In the genomic region with DNA sequence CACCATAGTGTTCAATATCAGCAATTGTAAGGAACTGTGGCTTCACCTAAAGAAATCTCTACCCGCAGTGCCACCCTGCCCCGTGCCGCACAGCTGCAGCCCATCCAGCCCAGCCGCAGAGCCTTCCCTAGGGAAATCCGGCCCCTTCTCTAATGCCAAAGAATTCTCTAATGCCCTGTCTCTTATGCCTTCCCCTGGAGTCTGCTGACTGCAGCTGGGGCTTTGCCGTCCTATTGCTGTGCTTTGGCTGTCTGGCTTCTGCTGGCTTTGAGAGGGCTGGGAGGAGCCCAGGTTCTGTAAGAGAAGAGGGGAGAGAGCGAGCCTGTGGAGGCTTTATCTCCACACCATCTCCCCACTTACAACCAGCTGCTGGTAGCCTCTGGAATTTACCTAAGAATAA, we compare ENCODE assay signal across 26 cellular contexts.
DNase-seq lines count a peak whose midpoint lies in the region; ATAC-seq and TF ChIP-seq lines count a peak whose summit lies in the region.
"Had no signal": no experiment of that assay in that cellular context is flagged by ENCODE, and none has a peak within 500 bp of the region (broad histone marks: within the 10 kb centered on the region; RNA-seq: fewer than 3 reads in every experiment).

No MANE protein-coding gene starts in this region.

- H3K79me1 ChIP-seq in trophoblast cell (ENCODE audit: low read length): no peaks in the 10 kb centered on the region

- H3K27ac ChIP-seq in esophagus muscularis mucosa (replicated peaks in 1 of 4): no peak overlapping the region
- no peak overlapping the region for H3K27ac ChIP-seq in trophoblast cell (ENCODE audit: low read depth, low read length)
- H3K27ac ChIP-seq in naive thymus-derived CD4-positive, alpha-beta T cell (ENCODE audit: low read depth, low read length): no peak overlapping the region
- H3K27ac ChIP-seq: 22Rv1, dorsolateral prefrontal cortex, epithelial cell of prostate, prostate gland, skin epidermis, transverse colon had no signal

- WGBS in esophagus muscularis mucosa: 63% methylated on average over 7 of the region's 7 CpGs
- no CpG with 5 or more reads among the region's 7 CpGs for WGBS in trophoblast cell (ENCODE audit: extremely low coverage, insufficient coverage, insufficient read length)

- peaks cover 5 to 20% (median 13%) of the 10 kb centered on the region in 5 donors for H3K27me3 Mint-ChIP-seq in naive thymus-derived CD4-positive, alpha-beta T cell
- H3K27me3 Mint-ChIP-seq: stimulated activated naive CD8-positive, alpha-beta T cell treated with anti-CD3 and anti-CD28 coated beads, Interleukin-15, amount 100 ng/mL, for 72 hours had no signal

- H3K23ac ChIP-seq in trophoblast cell (ENCODE audit: low read length): no peak overlapping the region

- no peak overlapping the region for H3K18ac ChIP-seq in trophoblast cell (ENCODE audit: low read length)

- no peak overlapping the region for H2AK5ac ChIP-seq in trophoblast cell (ENCODE audit: low read length)

- CTCF ChIA-PET in naive thymus-derived CD4-positive, alpha-beta T cell (lab: Charles Lee): no interaction called here

- no peak overlapping the region for H2BK120ac ChIP-seq in trophoblast cell (ENCODE audit: insufficient read depth, low read length, poor library complexity)

- H4K91ac ChIP-seq in trophoblast cell (ENCODE audit: low read depth, low read length): no peak overlapping the region

- TF ChIP-seq POLR2A in esophagus muscularis mucosa (IDR thresholded peaks at IDR 0.05; ENCODE audit: low read depth): no peak
- TF ChIP-seq POLR2A in erythroblast (IDR thresholded peaks at IDR 0.05; ENCODE audit: low read length): no peak

- ATAC-seq in naive thymus-derived CD4-positive, alpha-beta T cell: no peak
- ATAC-seq: stimulated activated naive CD8-positive, alpha-beta T cell treated with anti-CD3 and anti-CD28 coated beads, Interleukin-15, amount 100 ng/mL, for 72 hours had no signal

- H2BK5ac ChIP-seq in trophoblast cell (ENCODE audit: low read depth, low read length, poor library complexity): no peak overlapping the region

- no peak overlapping the region for H2BK12ac ChIP-seq in trophoblast cell (ENCODE audit: low read length)

- H3K27me3 ChIP-seq in esophagus muscularis mucosa: peaks cover 0 to 12% (median 0%) of the 10 kb centered on the region in 4 donors
- peaks cover 2% of the 10 kb centered on the region for H3K27me3 ChIP-seq in trophoblast cell (ENCODE audit: insufficient read depth, low read length)
- no peaks in the 10 kb centered on the region for H3K27me3 ChIP-seq in naive thymus-derived CD4-positive, alpha-beta T cell (ENCODE audit: control insufficient read depth in 2 of 2, insufficient read depth in 2 of 2, low read length in 2 of 2)
- H3K27me3 ChIP-seq: transverse colon had no signal

- H3K4me3 Mint-ChIP-seq in naive thymus-derived CD4-positive, alpha-beta T cell: no peak overlapping the region
- H3K4me3 Mint-ChIP-seq: activated naive CD4-positive, alpha-beta T cell treated with anti-CD3 and anti-CD28 coated beads, Interleukin-2, amount 10 ng/mL, durations not matched to agents 7 days and 5 days; nephron progenitor cell; stimulated activated naive CD8-positive, alpha-beta T cell treated with anti-CD3 and anti-CD28 coated beads, Interleukin-15, amount 100 ng/mL, for 72 hours had no signal

- no peak overlapping the region for H4K8ac ChIP-seq in trophoblast cell (ENCODE audit: low read depth, low read length)

- H3K14ac ChIP-seq in trophoblast cell (ENCODE audit: low read length): no peak overlapping the region

- DNase-seq in DMS 273 (lab: John Stamatoyannopoulos, UW; ENCODE audit: unreplicated experiment) (peak; percentile 17), DMS 273 treated with DMSO at 0.1 percent for 48 hours (lab: John Stamatoyannopoulos, UW) (no peak), NCI-H2171 (lab: John Stamatoyannopoulos, UW) (peak; percentile 28), esophagus muscularis mucosa (ENCODE audit: extremely low spot score) (peak; percentile 45), trophoblast cell (peak; percentile 67 to 78), NOMO-1 treated with dmso at 0.1 percent for 144 hours (lab: John Stamatoyannopoulos, UW; ENCODE audit: unreplicated experiment) (no peak), erythroblast (lab: John Stamatoyannopoulos, UW) (no peak)
- DNase-seq in naive thymus-derived CD4-positive, alpha-beta T cell: no peak
- DNase-seq: activated CD4-positive, alpha-beta T cell treated with anti-CD3 and anti-CD28 coated beads for 1 hour; activated naive CD4-positive, alpha-beta T cell treated with anti-CD3 and anti-CD28 coated beads, Interleukin-2, amount 10 ng/mL, durations not matched to agents 7 days and 5 days; activated T-cell treated with anti-CD3 and anti-CD28 coated beads, Interleukin-2, amount 50 U/mL, for 48 hours; central memory CD4-positive, alpha-beta T cell; dorsolateral prefrontal cortex; foreskin melanocyte; Karpas-422; NCI-H2029 treated with DMSO at 0.1 percent for 48 hours; NCI-H774; nephron progenitor cell; stimulated activated CD4-positive, alpha-beta T cell treated with anti-CD3 and anti-CD28 coated beads, Interleukin-4, amount 100 ng/mL, for 1 hour; stimulated activated naive CD8-positive, alpha-beta T cell treated with anti-CD3 and anti-CD28 coated beads, Interleukin-15, amount 100 ng/mL, for 72 hours; T-helper 9 cell; transverse colon had no signal

- TF ChIP-seq CTCF in esophagus muscularis mucosa (IDR thresholded peaks at IDR 0.05): no peak

- H3K9me3 ChIP-seq in esophagus muscularis mucosa: no peaks in the 10 kb centered on the region
- no peaks in the 10 kb centered on the region for H3K9me3 ChIP-seq in trophoblast cell (ENCODE audit: insufficient read depth, low read depth, low read length)
- H3K9me3 ChIP-seq in naive thymus-derived CD4-positive, alpha-beta T cell (ENCODE audit: control insufficient read depth in 2 of 3, low read length in 3 of 3): no peaks in the 10 kb centered on the region
- H3K9me3 ChIP-seq: prostate gland had no signal

- TF ChIP-seq EP300 in esophagus muscularis mucosa (IDR thresholded peaks at IDR 0.05): no peak

- no peaks in the 10 kb centered on the region for H3K36me3 ChIP-seq in esophagus muscularis mucosa
- H3K36me3 ChIP-seq in trophoblast cell (ENCODE audit: control insufficient read depth in 1 of 2, insufficient read depth in 2 of 2, low read length in 2 of 2): no peaks in the 10 kb centered on the region
- H3K36me3 ChIP-seq in naive thymus-derived CD4-positive, alpha-beta T cell (ENCODE audit: control insufficient read depth in 2 of 3, insufficient read depth in 3 of 3, low read length in 3 of 3): no peaks in the 10 kb centered on the region
- H3K36me3 ChIP-seq: prostate gland, transverse colon had no signal

- H3K4me2 ChIP-seq in trophoblast cell (ENCODE audit: low read length): no peak overlapping the region

- H4K12ac ChIP-seq in trophoblast cell (ENCODE audit: low read depth, low read length): no peak overlapping the region

- H3K4ac ChIP-seq in trophoblast cell (ENCODE audit: low read depth, low read length): no peak overlapping the region

- H3K4me3 ChIP-seq in esophagus muscularis mucosa (no peak overlapping the region), trophoblast cell (ENCODE audit: low read depth, low read length) (no peak overlapping the region)
- H3K4me3 ChIP-seq in naive thymus-derived CD4-positive, alpha-beta T cell (ENCODE audit: low read length): no peak overlapping the region
- H3K4me3 ChIP-seq: dorsolateral prefrontal cortex, prostate gland, skin epidermis, transverse colon had no signal

- peaks cover 0 to 5% (median 0%) of the 10 kb centered on the region in 4 donors for H3K4me1 ChIP-seq in esophagus muscularis mucosa
- peaks cover 9% of the 10 kb centered on the region in 2 experiments for H3K4me1 ChIP-seq in trophoblast cell (ENCODE audit: control insufficient read depth in 1 of 2, insufficient read depth in 2 of 2, low read length in 2 of 2)
- H3K4me1 ChIP-seq in naive thymus-derived CD4-positive, alpha-beta T cell (ENCODE audit: control insufficient read depth in 2 of 2, insufficient read depth in 2 of 2, low read length in 2 of 2): no peaks in the 10 kb centered on the region

- peaks cover 0 to 6% (median 5%) of the 10 kb centered on the region in 5 donors for H3K36me3 Mint-ChIP-seq in naive thymus-derived CD4-positive, alpha-beta T cell
- H3K36me3 Mint-ChIP-seq: activated naive CD4-positive, alpha-beta T cell treated with anti-CD3 and anti-CD28 coated beads, Interleukin-2, amount 10 ng/mL, durations not matched to agents 7 days and 5 days had no signal

- H2AFZ ChIP-seq in trophoblast cell (ENCODE audit: insufficient read depth, low read length, poor library complexity): no peak overlapping the region

- H3K9me3 Mint-ChIP-seq in naive thymus-derived CD4-positive, alpha-beta T cell: peaks cover 0 to 15% (median 9%) of the 10 kb centered on the region in 11 donors

- no peaks in the 10 kb centered on the region for H3K79me2 ChIP-seq in trophoblast cell (ENCODE audit: control insufficient read depth, insufficient read depth, low read length, poor library complexity)

- peaks cover 0 to 9% (median 0%) of the 10 kb centered on the region in 7 donors for H3K4me1 Mint-ChIP-seq in naive thymus-derived CD4-positive, alpha-beta T cell
- H3K4me1 Mint-ChIP-seq: activated naive CD4-positive, alpha-beta T cell treated with anti-CD3 and anti-CD28 coated beads, Interleukin-2, amount 10 ng/mL, durations not matched to agents 7 days and 5 days; nephron progenitor cell; stimulated activated naive CD8-positive, alpha-beta T cell treated with anti-CD3 and anti-CD28 coated beads, Interleukin-15, amount 100 ng/mL, for 72 hours had no signal

- H3K9ac ChIP-seq in trophoblast cell (ENCODE audit: low read length): no peak overlapping the region

- POLR2A ChIA-PET in naive thymus-derived CD4-positive, alpha-beta T cell (lab: Charles Lee): no interaction called here

- intact Hi-C loops in esophagus muscularis mucosa (cut with DNase I): no loop called here
- intact Hi-C loops in naive thymus-derived CD4-positive, alpha-beta T cell (cut with micrococcal nuclease): no loop called here

- H3K27ac Mint-ChIP-seq in naive thymus-derived CD4-positive, alpha-beta T cell: no peak overlapping the region
- H3K27ac Mint-ChIP-seq: activated naive CD4-positive, alpha-beta T cell treated with anti-CD3 and anti-CD28 coated beads, Interleukin-2, amount 10 ng/mL, durations not matched to agents 7 days and 5 days; nephron progenitor cell; stimulated activated naive CD8-positive, alpha-beta T cell treated with anti-CD3 and anti-CD28 coated beads, Interleukin-15, amount 100 ng/mL, for 72 hours had no signal

Comparison
In these comparisons a context has a peak if more than half of its experiments do, and no peak if none do; other contexts are left out.
1. DNase-seq: peak in DMS 273 (single experiment), NCI-H2171 (single experiment), esophagus muscularis mucosa (single experiment) and trophoblast cell (2 of 2); none in DMS 273 treated with DMSO at 0.1 percent for 48 hours (single experiment), NOMO-1 treated with dmso at 0.1 percent for 144 hours (single experiment), erythroblast (0 of 2) and naive thymus-derived CD4-positive, alpha-beta T cell (0 of 9).